Comparison of ENCODE assay signal across 19 cellular contexts in the genomic region with DNA sequence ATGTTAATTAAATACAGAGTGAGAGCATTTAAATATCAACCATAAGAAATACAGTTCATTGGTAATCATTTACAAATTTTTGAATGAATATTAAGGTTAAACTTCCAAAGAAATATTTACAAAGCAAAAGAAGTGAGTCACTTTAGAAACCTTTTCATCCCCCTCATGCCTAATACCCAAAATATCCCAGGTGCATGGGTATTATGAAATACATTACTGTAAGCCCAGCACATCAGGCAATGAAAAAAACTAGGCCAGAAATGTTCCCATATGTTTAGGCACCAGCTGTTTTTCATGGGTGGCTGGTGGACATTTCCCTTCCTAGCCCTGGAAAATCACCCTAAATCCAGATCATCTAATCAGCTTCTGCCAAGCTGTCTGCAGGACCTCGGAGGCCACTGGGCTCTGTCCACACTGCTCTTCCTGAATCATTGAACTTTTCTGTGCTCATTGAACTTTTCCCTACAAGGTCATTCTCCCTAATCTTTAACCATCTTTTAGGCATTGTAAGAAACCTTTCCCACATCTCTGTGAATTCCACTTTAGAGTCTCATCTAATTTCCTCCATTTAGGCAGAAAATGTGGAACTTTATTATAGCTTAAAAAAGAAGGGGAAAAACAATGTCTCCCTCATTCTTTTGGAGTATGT.
DNase-seq lines count a peak whose midpoint lies in the region; ATAC-seq, FAIRE-seq and TF ChIP-seq lines count a peak whose summit lies in the region.
"Had no signal": no experiment of that assay in that cellular context is flagged by ENCODE, and none has a peak within 500 bp of the region (broad histone marks: within the 10 kb centered on the region; RNA-seq: fewer than 3 reads in every experiment).

No MANE protein-coding gene starts in this region.

- no peaks in the 10 kb centered on the region for H3K79me2 ChIP-seq in keratinocyte (ENCODE audit: control insufficient read depth, insufficient read depth, low read length)

- WGBS in A549 (ENCODE audit: missing lambda C conversion rate), result 30% methylated on average over 1 of the region's 1 CpG

- dilution Hi-C loops in keratinocyte (cut with MboI; ENCODE audit: extremely low pct_ligation_motif_present, low sequenced_read_pairs), result no loop called here

- TF ChIP-seq POLR2A in A549 (IDR thresholded peaks at IDR 0.05; ENCODE audit: low read length), result no peak

- CTCF ChIA-PET in A549 (lab: Yijun Ruan, JAX), result no interaction called here

- H3K9me1 ChIP-seq in keratinocyte (ENCODE audit: control insufficient read depth, extremely low read depth, insufficient read depth, low read length), result no peaks in the 10 kb centered on the region

- DNase-seq in A549 (ENCODE audit: low read depth in 1 of 2, low spot score in 1 of 2) (no peak), NCI-H82 (lab: John Stamatoyannopoulos, UW) (peak; percentile 60), bronchial epithelial cell (ENCODE audit: low read depth) (peak; percentile 52), keratinocyte (ENCODE audit: low read depth, low spot score) (no peak), COLO829 (ENCODE audit: low spot score) (no peak), T1000 (lab: John Stamatoyannopoulos, UW) (no peak), RPMI8226 (no peak)
- DNase-seq: CD4-positive, CD25-positive, alpha-beta regulatory T cell; DND-41; GDM1; HFFc6; NCI-H1105 treated with DMSO at 0.1 percent for 48 hours; NCI-H1930; NCI-H2171 had no signal

- no peak overlapping the region for H3K9ac ChIP-seq in keratinocyte (ENCODE audit: control insufficient read depth, extremely low read depth, insufficient read depth, low read length)
- H3K9ac ChIP-seq: KMS-11 had no signal

- no peak overlapping the region for H3K4me3 ChIP-seq in A549
- H3K4me3 ChIP-seq in bronchial epithelial cell (ENCODE audit: low read depth, low read length), result no peak overlapping the region
- no peak overlapping the region for H3K4me3 ChIP-seq in keratinocyte (ENCODE audit: control insufficient read depth in 2 of 3, extremely low read depth in 1 of 3, insufficient read depth in 2 of 3, low read depth in 1 of 3, low read length in 3 of 3)

- H4K20me1 ChIP-seq in keratinocyte (ENCODE audit: control insufficient read depth, extremely low read depth, insufficient read depth, low read length), result no peaks in the 10 kb centered on the region

- H3K4me2 ChIP-seq in A549 (peak overlapping the region; percentile 12; the same call in 1 of the 3 replicates), keratinocyte (ENCODE audit: control insufficient read depth, extremely low read depth, insufficient read depth, low read depth, low read length) (no peak overlapping the region)
- H3K4me2 ChIP-seq: KMS-11 had no signal

- FAIRE-seq in A549 (lab: Jason Lieb, UNC), result no peak
- FAIRE-seq in bronchial epithelial cell (lab: Jason Lieb, UNC), result no peak
- FAIRE-seq in keratinocyte (lab: Jason Lieb, UNC), result peak; percentile 53
- FAIRE-seq: A204.1, GM12892 had no signal

- no peaks in the 10 kb centered on the region for H3K27me3 ChIP-seq in bronchial epithelial cell (ENCODE audit: control insufficient read depth, insufficient read depth, low read length)
- H3K27me3 ChIP-seq in keratinocyte (ENCODE audit: control insufficient read depth, extremely low read depth, insufficient read depth, low read length), result no peaks in the 10 kb centered on the region

- TF ChIP-seq EP300 in A549 (IDR thresholded peaks at IDR 0.05), result no peak

- POLR2A ChIA-PET in A549 (lab: Yijun Ruan, JAX), result no interaction called here

- H2AFZ ChIP-seq in keratinocyte (ENCODE audit: control insufficient read depth, low read length), result no peak overlapping the region

- TF ChIP-seq CTCF in A549 (IDR thresholded peaks at IDR 0.05), result no peak
- no peak for TF ChIP-seq CTCF in bronchial epithelial cell (IDR thresholded peaks at IDR 0.05; ENCODE audit: insufficient read depth, low read length, severe bottlenecking)
- TF ChIP-seq CTCF in keratinocyte (optimal IDR thresholded peaks at IDR 0.05 in 1 of 3, IDR thresholded peaks at IDR 0.05 in 1 of 3, conservative IDR thresholded peaks at IDR 0.05 in 1 of 3; ENCODE audit: extremely low read depth in 1 of 3, insufficient read depth in 2 of 3, low read length in 3 of 3), result no peak

- no peak for ATAC-seq in A549
- no peak for ATAC-seq in GM21576 (IDR thresholded peaks at IDR 0.05; ENCODE audit: unreplicated experiment)

- 0 out of 6 replicates have a peak overlapping the region, but pooled peaks of 1 of the 2 experiments have one; percentile 37 for H3K27ac ChIP-seq in A549
- no peak overlapping the region for H3K27ac ChIP-seq in keratinocyte (ENCODE audit: control insufficient read depth, insufficient read depth, low read length)
- H3K27ac ChIP-seq: KMS-11, RWPE1 had no signal

- H3K36me3 ChIP-seq in bronchial epithelial cell (ENCODE audit: control insufficient read depth, insufficient read depth, low read length) (no peaks in the 10 kb centered on the region), keratinocyte (ENCODE audit: control insufficient read depth in 2 of 2, extremely low read depth in 1 of 2, insufficient read depth in 2 of 2, low read length in 2 of 2) (no peaks in the 10 kb centered on the region)

- no peaks in the 10 kb centered on the region for H3K9me3 ChIP-seq in A549
- no peaks in the 10 kb centered on the region for H3K9me3 ChIP-seq in keratinocyte (ENCODE audit: control insufficient read depth, low read depth, low read length)

- TF ChIP-seq RAD21 in A549 (conservative IDR thresholded peaks at IDR 0.05 in 1 of 2, IDR thresholded peaks at IDR 0.05 in 1 of 2), result no peak

- H3K4me1 ChIP-seq in A549, result peaks cover 27% of the 10 kb centered on the region
- peaks cover 9% of the 10 kb centered on the region for H3K4me1 ChIP-seq in keratinocyte (ENCODE audit: control insufficient read depth, extremely low read depth, insufficient read depth, low read length)

TF ChIP-seq in A549, 52 proteins besides CTCF, POLR2A, EP300 and RAD21:
- TF ChIP-seq MAFK (IDR thresholded peaks at IDR 0.05; ENCODE audit: partially characterized antibody) (no peak), GATA3 (IDR thresholded peaks at IDR 0.05; ENCODE audit: borderline replicate concordance) (no peak)

Comparison
In these comparisons a context has a peak if more than half of its experiments do, and no peak if none do; other contexts are left out.
1. DNase-seq: peak in NCI-H82 (single experiment) and bronchial epithelial cell (single experiment); none in A549 (0 of 2), keratinocyte (single experiment), COLO829 (single experiment), T1000 (single experiment) and RPMI8226 (single experiment).